In genomic region chr10:72007246-72007892, GRCh38 we compare ENCODE assay signal across 19 cellular contexts. TPM values are rescaled to one million over a fixed set of nuclear protein-coding genes. Genes with fewer than 3 reads are reported as not detected.
DNase-seq lines count a peak whose midpoint lies in the region; TF ChIP-seq lines count a peak whose summit lies in the region.
"Had no signal": no experiment of that assay in that cellular context is flagged by ENCODE, and none has a peak within 500 bp of the region (broad histone marks: within the 10 kb centered on the region; RNA-seq: fewer than 3 reads in every experiment).

No MANE protein-coding gene starts in this region.

- CTCF ChIA-PET in activated CD4-positive, alpha-beta T cell treated with anti-CD3 and anti-CD28 coated beads, Interleukin-2, amount 10 ng/mL, durations not matched to agents 7 days and 5 days (lab: Charles Lee), result no interaction called here

- no peaks in the 10 kb centered on the region for H3K9me3 Mint-ChIP-seq in activated CD4-positive, alpha-beta T cell treated with anti-CD3 and anti-CD28 coated beads, Interleukin-2, amount 10 ng/mL, durations not matched to agents 7 days and 5 days
- H3K9me3 Mint-ChIP-seq: CD4-positive, CD25-positive, alpha-beta regulatory T cell had no signal

- peaks cover 25% of the 10 kb centered on the region for H3K79me1 ChIP-seq in mesenchymal stem cell (replicated peaks; ENCODE audit: low read length, poor library complexity, severe bottlenecking)

- H3K4me1 ChIP-seq in BLaER1 treated with 17β-estradiol and CSF1 and Interleukin-3, amounts not matched to agents 10 nM and 100 nM, result peaks cover 32 to 71% (median 67%) of the 10 kb centered on the region in 10 experiments
- H3K4me1 ChIP-seq in mesenchymal stem cell (ENCODE audit: control insufficient read depth, insufficient read depth, low read depth, low read length), result peaks cover 20% of the 10 kb centered on the region
- peaks cover 0 to 61% (median 60%) of the 10 kb centered on the region in 4 donors for H3K4me1 ChIP-seq in sigmoid colon
- H3K4me1 ChIP-seq: pancreas had no signal

- H3K27me3 Mint-ChIP-seq in activated CD4-positive, alpha-beta T cell treated with anti-CD3 and anti-CD28 coated beads, Interleukin-2, amount 10 ng/mL, durations not matched to agents 7 days and 5 days, result no peaks in the 10 kb centered on the region
- H3K27me3 Mint-ChIP-seq: activated CD4-positive, alpha-beta T cell treated with anti-CD3 and anti-CD28 coated beads for 36 hours; CD4-positive, CD25-positive, alpha-beta regulatory T cell had no signal

- H2BK15ac ChIP-seq in mesenchymal stem cell (ENCODE audit: low read depth, poor library complexity, severe bottlenecking), result peak overlapping the region; percentile 50

- H3K4me3 Mint-ChIP-seq in activated CD4-positive, alpha-beta T cell treated with anti-CD3 and anti-CD28 coated beads, Interleukin-2, amount 10 ng/mL, durations not matched to agents 7 days and 5 days, result no peak overlapping the region
- H3K4me3 Mint-ChIP-seq: activated CD4-positive, alpha-beta T cell treated with anti-CD3 and anti-CD28 coated beads for 36 hours; CD4-positive, CD25-positive, alpha-beta regulatory T cell had no signal

- no peak overlapping the region for H3K14ac ChIP-seq in mesenchymal stem cell (ENCODE audit: low read length in 2 of 2)

- H3K4me3 ChIP-seq in BLaER1 treated with 17β-estradiol and CSF1 and Interleukin-3, amounts not matched to agents 10 nM and 100 nM, result 0 out of 20 replicates have a peak overlapping the region, but pooled peaks of 1 of the 10 experiments have one; percentile 0
- H3K4me3 ChIP-seq in dorsolateral prefrontal cortex, result no peak overlapping the region
- H3K4me3 ChIP-seq in mesenchymal stem cell (ENCODE audit: insufficient read depth in 1 of 2, low read depth in 1 of 2, low read length in 2 of 2), result peak overlapping the region in 1 of 2 experiments; percentile 37
- H3K4me3 ChIP-seq in sigmoid colon, result no peak overlapping the region
- H3K4me3 ChIP-seq: pancreas, transverse colon had no signal

- intact Hi-C loops in dorsolateral prefrontal cortex (cut with DNase I), result no loop called here
- intact Hi-C loops in sigmoid colon (cut with DNase I), result no loop called here

- WGBS in mesenchymal stem cell, result 97% methylated on average over 58 of the region's 59 CpGs
- WGBS in sigmoid colon, 2 donors, result 91 to 92% methylated on average over 59 of the region's 59 CpGs

- H3K4ac ChIP-seq in mesenchymal stem cell (ENCODE audit: low read depth in 1 of 2, low read length in 2 of 2), result no peak overlapping the region

- no peak for TF ChIP-seq EP300 in sigmoid colon (IDR thresholded peaks at IDR 0.05)

- no peak overlapping the region for H2AFZ ChIP-seq in mesenchymal stem cell (ENCODE audit: low read depth, low read length)

- H2AK5ac ChIP-seq in mesenchymal stem cell (ENCODE audit: low read length, severe bottlenecking), result no peak overlapping the region

- DNase-seq in dorsolateral prefrontal cortex, result no peak
- no peak for DNase-seq in mesenchymal stem cell
- peak; percentile 78 for DNase-seq in sigmoid colon
- DNase-seq in LoVo (ENCODE audit: low spot score), result no peak
- no peak for DNase-seq in DMS114 treated with DMSO at 0.1 percent for 48 hours (lab: John Stamatoyannopoulos, UW; ENCODE audit: unreplicated experiment)
- DNase-seq in activated CD4-positive, alpha-beta T cell treated with anti-CD3 and anti-CD28 coated beads, Interleukin-2, amount 10 ng/mL, durations not matched to agents 7 days and 5 days, result no peak
- DNase-seq in NCI-H524 (lab: John Stamatoyannopoulos, UW), result no peak
- DNase-seq: activated CD4-positive, alpha-beta T cell treated with anti-CD3 and anti-CD28 coated beads for 36 hours; activated gamma-delta T cell; CD4-positive, CD25-positive, alpha-beta regulatory T cell; DMS53; Kasumi-1; NCI-H2171; NCI-H774; pancreas; SK-N-SH; stimulated activated CD4-positive, alpha-beta T cell treated with anti-CD3 and anti-CD28 coated beads, Interleukin-4, amount 100 ng/mL, for 4 hours; transverse colon had no signal

- H3K18ac ChIP-seq in mesenchymal stem cell (ENCODE audit: low read depth in 1 of 2, low read length in 2 of 2), result peak overlapping the region in 1 of 2 experiments; percentile 95

- H3K4me2 ChIP-seq in BLaER1 treated with 17β-estradiol and CSF1 and Interleukin-3, amounts not matched to agents 10 nM and 100 nM, result peak overlapping the region; percentile 31 to 92 (median 86); a peak in 21 of 22 replicates
- no peak overlapping the region for H3K4me2 ChIP-seq in mesenchymal stem cell (ENCODE audit: low read length, poor library complexity, severe bottlenecking)
- H3K4me2 ChIP-seq: SK-N-SH had no signal

- H3K9me3 ChIP-seq in BLaER1 treated with 17β-estradiol and CSF1 and Interleukin-3, amounts not matched to agents 10 nM and 100 nM (replicated peaks in 1 of 11), result peaks cover 0 to 13% (median 10%) of the 10 kb centered on the region in 11 experiments; a peak in 16 of 22 replicates
- H3K9me3 ChIP-seq in mesenchymal stem cell (ENCODE audit: control insufficient read depth, low read length) (no peaks in the 10 kb centered on the region), sigmoid colon (no peaks in the 10 kb centered on the region)
- H3K9me3 ChIP-seq: pancreas, SK-N-SH, transverse colon had no signal

- no peaks in the 10 kb centered on the region for H3K27me3 ChIP-seq in BLaER1 treated with 17β-estradiol and CSF1 and Interleukin-3, amounts not matched to agents 10 nM and 100 nM
- no peaks in the 10 kb centered on the region for H3K27me3 ChIP-seq in dorsolateral prefrontal cortex
- H3K27me3 ChIP-seq in mesenchymal stem cell (ENCODE audit: control insufficient read depth in 1 of 2, insufficient read depth in 1 of 2, low read length in 2 of 2), result no peaks in the 10 kb centered on the region
- no peaks in the 10 kb centered on the region for H3K27me3 ChIP-seq in sigmoid colon
- H3K27me3 ChIP-seq: pancreas, transverse colon had no signal

- POLR2A ChIA-PET in activated CD4-positive, alpha-beta T cell treated with anti-CD3 and anti-CD28 coated beads, Interleukin-2, amount 10 ng/mL, durations not matched to agents 7 days and 5 days (lab: Charles Lee), result no interaction called here

- peak overlapping the region; percentile 89 for H4K91ac ChIP-seq in mesenchymal stem cell (ENCODE audit: low read length)

- no peak overlapping the region for H3K23ac ChIP-seq in mesenchymal stem cell (ENCODE audit: low read length in 2 of 2)

- no peak overlapping the region for H3K27ac Mint-ChIP-seq in activated CD4-positive, alpha-beta T cell treated with anti-CD3 and anti-CD28 coated beads, Interleukin-2, amount 10 ng/mL, durations not matched to agents 7 days and 5 days
- H3K27ac Mint-ChIP-seq: activated CD4-positive, alpha-beta T cell treated with anti-CD3 and anti-CD28 coated beads for 36 hours had no signal

- peaks cover 0 to 13% (median 0%) of the 10 kb centered on the region in 11 experiments; a peak in 3 of 22 replicates for H3K36me3 ChIP-seq in BLaER1 treated with 17β-estradiol and CSF1 and Interleukin-3, amounts not matched to agents 10 nM and 100 nM
- H3K36me3 ChIP-seq in mesenchymal stem cell (ENCODE audit: control insufficient read depth in 1 of 2, insufficient read depth in 2 of 2, low read depth in 1 of 2, low read length in 2 of 2) (peaks cover 32 to 54% of the 10 kb centered on the region in 2 experiments), sigmoid colon (peaks cover 0 to 28% (median 3%) of the 10 kb centered on the region in 4 donors)
- H3K36me3 ChIP-seq: transverse colon had no signal

- H4K20me1 ChIP-seq in BLaER1 treated with 17β-estradiol and CSF1 and Interleukin-3, amounts not matched to agents 10 nM and 100 nM, result no peaks in the 10 kb centered on the region

- no peak overlapping the region for H2BK5ac ChIP-seq in mesenchymal stem cell (ENCODE audit: low read depth, low read length, poor library complexity, severe bottlenecking)

- 0 out of 22 replicates have a peak overlapping the region, but pooled peaks of 1 of the 11 experiments have one; percentile 5 for H3K9ac ChIP-seq in BLaER1 treated with 17β-estradiol and CSF1 and Interleukin-3, amounts not matched to agents 10 nM and 100 nM
- peak overlapping the region; percentile 49 for H3K9ac ChIP-seq in mesenchymal stem cell (ENCODE audit: low read length)
- H3K9ac ChIP-seq: SK-N-SH had no signal

- no peaks in the 10 kb centered on the region for H3K4me1 Mint-ChIP-seq in activated CD4-positive, alpha-beta T cell treated with anti-CD3 and anti-CD28 coated beads, Interleukin-2, amount 10 ng/mL, durations not matched to agents 7 days and 5 days
- H3K4me1 Mint-ChIP-seq: activated CD4-positive, alpha-beta T cell treated with anti-CD3 and anti-CD28 coated beads for 36 hours; CD4-positive, CD25-positive, alpha-beta regulatory T cell had no signal

- no peak overlapping the region for H2BK120ac ChIP-seq in mesenchymal stem cell (ENCODE audit: low read depth, low read length)

- H3K36me3 Mint-ChIP-seq in activated CD4-positive, alpha-beta T cell treated with anti-CD3 and anti-CD28 coated beads, Interleukin-2, amount 10 ng/mL, durations not matched to agents 7 days and 5 days (ENCODE audit: low read depth), result no peaks in the 10 kb centered on the region
- H3K36me3 Mint-ChIP-seq: CD4-positive, CD25-positive, alpha-beta regulatory T cell had no signal

- TF ChIP-seq CTCF in dorsolateral prefrontal cortex (IDR thresholded peaks at IDR 0.05 in 54 of 56, conservative IDR thresholded peaks at IDR 0.05 in 2 of 56; ENCODE audit: low read depth in 1 of 56, partially characterized antibody in 56 of 56) (no peak), sigmoid colon (IDR thresholded peaks at IDR 0.05) (no peak)

- TF ChIP-seq POLR2A in sigmoid colon (IDR thresholded peaks at IDR 0.05), result no peak

- peak overlapping the region in 8 of 11 experiments; percentile 35 to 92 (median 88); a peak in 15 of 22 replicates for H3K27ac ChIP-seq in BLaER1 treated with 17β-estradiol and CSF1 and Interleukin-3, amounts not matched to agents 10 nM and 100 nM
- peak overlapping the region in 58 of 59 donors; percentile 55 to 100 (median 96) for H3K27ac ChIP-seq in dorsolateral prefrontal cortex
- H3K27ac ChIP-seq in mesenchymal stem cell (ENCODE audit: low read length, poor library complexity, severe bottlenecking), result no peak overlapping the region
- peak overlapping the region; percentile 86 to 96 (median 90) for H3K27ac ChIP-seq in sigmoid colon
- H3K27ac ChIP-seq: pancreas had no signal

- peak overlapping the region; percentile 11 to 42 for H2BK12ac ChIP-seq in mesenchymal stem cell (ENCODE audit: low read length in 2 of 2)

- H4K8ac ChIP-seq in mesenchymal stem cell (ENCODE audit: low read length), result no peak overlapping the region

RNA-seq across cellular contexts. Expression of gene CHST3, which starts 43.2 kb away (rescaled TPM):
- 10 to 100 TPM in 108 of 120 experiments, 1 to 10 TPM in 12; 7.0 to 62.9 (median 19.6) TPM for total RNA-seq in dorsolateral prefrontal cortex
- polyA plus RNA-seq in mesenchymal stem cell (2013, experiment 1 of 2), result 14.6 TPM
- polyA plus RNA-seq in mesenchymal stem cell (2013, experiment 2 of 2), result 14.4 TPM
- total RNA-seq in sigmoid colon, result 10 to 100 TPM; 12.8 to 25.5 (median 16.5) TPM
- 1 to 10 TPM in 1 of 3 donors, under 1 TPM in 2; 0.23 to 3.6 (median 0.60) TPM for polyA plus RNA-seq in sigmoid colon
- under 1 TPM; 0.02 TPM for total RNA-seq in activated CD4-positive, alpha-beta T cell treated with anti-CD3 and anti-CD28 coated beads, Interleukin-2, amount 10 ng/mL, durations not matched to agents 7 days and 5 days
- total RNA-seq: CD4-positive, CD25-positive, alpha-beta regulatory T cell had no signal
- polyA plus RNA-seq: CD4-positive, CD25-positive, alpha-beta regulatory T cell had no signal

Comparison
In these comparisons a context has a peak if more than half of its experiments do, and no peak if none do; other contexts are left out.
1. RNA of gene CHST3, which starts 43.2 kb away (total RNA-seq): 7.0 to 62.9 TPM in dorsolateral prefrontal cortex and 12.8 to 25.5 TPM in sigmoid colon; 0.02 TPM in activated CD4-positive, alpha-beta T cell treated with anti-CD3 and anti-CD28 coated beads, Interleukin-2, amount 10 ng/mL, durations not matched to agents 7 days and 5 days; every median in the first group is over 4 times any median in the second.